Comparison of ENCODE assay signal across 11 cellular contexts in the genomic region with DNA sequence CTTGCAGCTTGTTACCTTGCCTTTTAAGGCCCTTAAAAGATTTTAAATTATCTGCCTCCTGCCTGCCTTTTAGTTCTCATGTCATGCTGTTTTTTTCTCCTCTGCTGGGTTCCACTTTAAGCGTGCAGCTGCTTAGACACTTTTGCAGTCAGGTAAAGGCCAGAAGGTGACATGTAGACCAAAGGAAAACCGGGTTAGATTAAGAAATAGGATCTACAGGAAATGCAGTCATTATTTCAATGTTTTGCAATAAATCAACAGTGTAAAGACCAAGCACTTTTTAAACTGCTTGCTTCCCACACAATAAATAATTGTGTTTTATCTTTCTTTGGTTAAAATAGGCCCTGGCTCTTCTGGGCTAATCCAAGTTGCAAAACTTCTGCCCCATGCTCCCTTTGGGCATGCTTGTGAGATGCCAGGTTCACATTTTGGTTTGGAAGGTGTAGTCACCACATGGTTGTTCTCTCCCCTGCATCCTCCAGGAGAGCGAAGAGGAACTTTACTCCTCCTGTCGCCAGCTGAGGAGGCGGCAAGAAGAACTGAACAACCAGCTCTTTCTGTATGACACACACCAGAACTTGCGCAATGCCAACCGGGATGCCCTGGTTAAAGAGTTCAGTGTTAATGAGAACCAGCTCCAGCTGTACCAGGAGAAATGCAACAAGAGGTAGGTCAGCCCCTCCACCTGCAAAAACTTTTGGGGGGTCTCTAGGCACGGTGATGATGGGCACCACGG. TPM values are rescaled to one million over a fixed set of nuclear protein-coding genes. Genes with fewer than 3 reads are reported as not detected.
DNase-seq lines count a peak whose midpoint lies in the region; ATAC-seq and TF ChIP-seq lines count a peak whose summit lies in the region.
"Had no signal": no experiment of that assay in that cellular context is flagged by ENCODE, and none has a peak within 500 bp of the region (broad histone marks: within the 10 kb centered on the region; RNA-seq: fewer than 3 reads in every experiment).

No MANE protein-coding gene starts in this region.

- TF ChIP-seq CTCF in fibroblast of mammary gland (conservative IDR thresholded peaks at IDR 0.05; ENCODE audit: control insufficient read depth, insufficient read depth, low read depth, low read length), result no peak

- DNase-seq in SIG-M5 treated with dmso at 0.1 percent for 504 hours (lab: John Stamatoyannopoulos, UW; ENCODE audit: unreplicated experiment) (peak; percentile 54), SIG-M5 (lab: John Stamatoyannopoulos, UW) (no peak), NOMO-1 treated with dmso at 0.1 percent for 144 hours (lab: John Stamatoyannopoulos, UW; ENCODE audit: unreplicated experiment) (peak; percentile 59), fibroblast of mammary gland (ENCODE audit: low read depth) (peak; percentile 49), renal cortical epithelial cell (ENCODE audit: low read depth) (peak; percentile 13)
- DNase-seq in stimulated activated CD4-positive, alpha-beta T cell treated with anti-CD3 and anti-CD28 coated beads, Interleukin-12 subunit alpha, Interleukin-12 subunit beta, amount 100 ng/mL, for 4 hours, result no peak
- DNase-seq: activated CD4-positive, CD25-positive, alpha-beta regulatory T cell; activated CD8-positive, alpha-beta memory T cell treated with anti-CD3 and anti-CD28 coated beads, Interleukin-2, amount 50 U/mL, for 4 hours; tibial artery had no signal

- ATAC-seq in GM18870 (IDR thresholded peaks at IDR 0.05; ENCODE audit: unreplicated experiment) (no peak), HG03439 (IDR thresholded peaks at IDR 0.05; ENCODE audit: unreplicated experiment) (no peak)

- H3K4me3 ChIP-seq in fibroblast of mammary gland (ENCODE audit: control insufficient read depth, low read depth, low read length), result no peak overlapping the region
- H3K4me3 ChIP-seq: tibial artery had no signal

RNA-seq across cellular contexts. Expression of a gene that starts 54.9 kb away (rescaled TPM):
- total RNA-seq in renal cortical epithelial cell, result 17.9 and 20.8 TPM in 2 replicates

Comparison
In these comparisons a context has a peak if more than half of its experiments do, and no peak if none do; other contexts are left out.
1. DNase-seq: peak in SIG-M5 treated with dmso at 0.1 percent for 504 hours (single experiment), NOMO-1 treated with dmso at 0.1 percent for 144 hours (single experiment), fibroblast of mammary gland (single experiment) and renal cortical epithelial cell (single experiment); none in SIG-M5 (single experiment) and stimulated activated CD4-positive, alpha-beta T cell treated with anti-CD3 and anti-CD28 coated beads, Interleukin-12 subunit alpha, Interleukin-12 subunit beta, amount 100 ng/mL, for 4 hours (single experiment).